Comparison of ENCODE assay signal across 1 cellular context in genomic region chr2:29522951-29523669, GRCh38.
TF ChIP-seq lines count a peak whose summit lies in the region.

No MANE protein-coding gene starts in this region.

TF ChIP-seq in A549, 52 proteins besides CTCF, POLR2A, EP300 and RAD21 (continued from another document):
- TF ChIP-seq MYC (IDR thresholded peaks at IDR 0.05; ENCODE audit: borderline replicate concordance, low read length) (no peak), FOSL2 (IDR thresholded peaks at IDR 0.05) (no peak), FOSL2 (CRISPR knock-in tag; IDR thresholded peaks at IDR 0.05) (peak; percentile 62)
- TF ChIP-seq, protein P1, sequence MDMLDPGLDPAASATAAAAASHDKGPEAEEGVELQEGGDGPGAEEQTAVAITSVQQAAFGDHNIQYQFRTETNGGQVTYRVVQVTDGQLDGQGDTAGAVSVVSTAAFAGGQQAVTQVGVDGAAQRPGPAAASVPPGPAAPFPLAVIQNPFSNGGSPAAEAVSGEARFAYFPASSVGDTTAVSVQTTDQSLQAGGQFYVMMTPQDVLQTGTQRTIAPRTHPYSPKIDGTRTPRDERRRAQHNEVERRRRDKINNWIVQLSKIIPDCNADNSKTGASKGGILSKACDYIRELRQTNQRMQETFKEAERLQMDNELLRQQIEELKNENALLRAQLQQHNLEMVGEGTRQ (IDR thresholded peaks at IDR 0.05) = peak; percentile 58
